ENCODE assay signal across 9 cellular contexts in genomic region chr2:161992526-161992925, GRCh38.
DNase-seq lines count a peak whose midpoint lies in the region; ATAC-seq and TF ChIP-seq lines count a peak whose summit lies in the region.
"Had no signal": no experiment of that assay in that cellular context is flagged by ENCODE, and none has a peak within 500 bp of the region (broad histone marks: within the 10 kb centered on the region; RNA-seq: fewer than 3 reads in every experiment).

No MANE protein-coding gene starts in this region.

- no peaks in the 10 kb centered on the region for H3K36me3 ChIP-seq in WERI-Rb-1

- peak; percentile 46 for DNase-seq in activated T-cell treated with anti-CD3 and anti-CD28 coated beads, Interleukin-2, amount 50 U/mL, for 4 hours
- DNase-seq in stimulated activated CD4-positive, alpha-beta T cell treated with anti-CD3 and anti-CD28 coated beads, Interleukin-15, amount 100 ng/mL, for 1 hour (ENCODE audit: low read depth in 1 of 2, low spot score in 1 of 2): peak; percentile 11 to 36
- DNase-seq in head of caudate nucleus (no peak), WERI-Rb-1 (no peak), SW 1271 (lab: John Stamatoyannopoulos, UW) (no peak)

- ATAC-seq in GM19397 (IDR thresholded peaks at IDR 0.05; ENCODE audit: unreplicated experiment) (peak; percentile 76), HG03571 (IDR thresholded peaks at IDR 0.05; ENCODE audit: unreplicated experiment) (peak; percentile 66), GM21529 (IDR thresholded peaks at IDR 0.05; ENCODE audit: unreplicated experiment) (no peak)
- ATAC-seq in activated T-cell treated with anti-CD3 and anti-CD28 coated beads, Interleukin-2, amount 50 U/mL, for 4 hours: peak; percentile 85
- ATAC-seq: K562 had no signal

- no peaks in the 10 kb centered on the region for H3K27me3 Mint-ChIP-seq in activated T-cell treated with anti-CD3 and anti-CD28 coated beads, Interleukin-2, amount 50 U/mL, for 4 hours (ENCODE audit: low read depth)

- peaks cover 12% of the 10 kb centered on the region for H3K36me3 Mint-ChIP-seq in activated T-cell treated with anti-CD3 and anti-CD28 coated beads, Interleukin-2, amount 50 U/mL, for 4 hours (ENCODE audit: insufficient read depth)

- no peak overlapping the region for H3K4me3 ChIP-seq in WERI-Rb-1 (ENCODE audit: low read depth, low read length)
- H3K4me3 ChIP-seq: K562 had no signal

- H3K4me3 Mint-ChIP-seq in activated T-cell treated with anti-CD3 and anti-CD28 coated beads, Interleukin-2, amount 50 U/mL, for 4 hours: peak overlapping the region; percentile 64

- H3K27ac ChIP-seq in WERI-Rb-1: no peak overlapping the region

- H3K9me3 Mint-ChIP-seq in activated T-cell treated with anti-CD3 and anti-CD28 coated beads, Interleukin-2, amount 50 U/mL, for 4 hours: no peaks in the 10 kb centered on the region

- H3K27me3 ChIP-seq in WERI-Rb-1 (ENCODE audit: insufficient read depth, low read depth, severe bottlenecking): no peaks in the 10 kb centered on the region

- intact Hi-C loops in head of caudate nucleus (cut with DNase I): no loop called here

- peaks cover 64% of the 10 kb centered on the region for H3K4me1 Mint-ChIP-seq in activated T-cell treated with anti-CD3 and anti-CD28 coated beads, Interleukin-2, amount 50 U/mL, for 4 hours (ENCODE audit: low read depth)

- TF ChIP-seq CTCF in WERI-Rb-1 (IDR thresholded peaks at IDR 0.05; ENCODE audit: low read depth, low read length): no peak

- no peaks in the 10 kb centered on the region for H3K9me3 ChIP-seq in WERI-Rb-1 (ENCODE audit: severe bottlenecking)

Comparison
In these comparisons a context has a peak if more than half of its experiments do, and no peak if none do; other contexts are left out.
1. DNase-seq: peak in activated T-cell treated with anti-CD3 and anti-CD28 coated beads, Interleukin-2, amount 50 U/mL, for 4 hours (single experiment) and stimulated activated CD4-positive, alpha-beta T cell treated with anti-CD3 and anti-CD28 coated beads, Interleukin-15, amount 100 ng/mL, for 1 hour (2 of 2); none in head of caudate nucleus (0 of 42), WERI-Rb-1 (single experiment) and SW 1271 (0 of 2).